In genomic region chr10:70355234-70356021, GRCh38 we compare ENCODE assay signal across 8 cellular contexts. TPM values are rescaled to one million over a fixed set of nuclear protein-coding genes. Genes with fewer than 3 reads are reported as not detected.
DNase-seq lines count a peak whose midpoint lies in the region; ATAC-seq lines count a peak whose summit lies in the region.

No MANE protein-coding gene starts in this region.

- peak; percentile 69 for DNase-seq in activated CD8-positive, alpha-beta memory T cell treated with anti-CD3 and anti-CD28 coated beads, Interleukin-2, amount 10 ng/mL, durations not matched to agents 7 days and 5 days
- no peak for DNase-seq in activated CD8-positive, alpha-beta memory T cell treated with anti-CD3 and anti-CD28 coated beads, Interleukin-2, amount 50 U/mL, for 4 hours
- peak; percentile 9 for DNase-seq in SIG-M5 (lab: John Stamatoyannopoulos, UW)
- no peak for DNase-seq in naive thymus-derived CD4-positive, alpha-beta T cell
- DNase-seq in RKO (ENCODE audit: low spot score), result no peak
- no peak for DNase-seq in NCI-H1048 (lab: John Stamatoyannopoulos, UW)
- DNase-seq in RPMI8226, result no peak

- H3K4me1 Mint-ChIP-seq in activated CD8-positive, alpha-beta memory T cell treated with anti-CD3 and anti-CD28 coated beads, Interleukin-2, amount 10 ng/mL, durations not matched to agents 7 days and 5 days, result peaks cover 54% of the 10 kb centered on the region
- peaks cover 0 to 38% (median 4%) of the 10 kb centered on the region in 7 donors for H3K4me1 Mint-ChIP-seq in naive thymus-derived CD4-positive, alpha-beta T cell

- intact Hi-C loops in naive thymus-derived CD4-positive, alpha-beta T cell (cut with micrococcal nuclease), result no loop called here

- H3K4me3 Mint-ChIP-seq in activated CD8-positive, alpha-beta memory T cell treated with anti-CD3 and anti-CD28 coated beads, Interleukin-2, amount 10 ng/mL, durations not matched to agents 7 days and 5 days, result peak overlapping the region; percentile 73
- peak overlapping the region in 1 of 10 donors; percentile 82 for H3K4me3 Mint-ChIP-seq in naive thymus-derived CD4-positive, alpha-beta T cell

- peak overlapping the region; percentile 97 for H3K27ac Mint-ChIP-seq in activated CD8-positive, alpha-beta memory T cell treated with anti-CD3 and anti-CD28 coated beads, Interleukin-2, amount 10 ng/mL, durations not matched to agents 7 days and 5 days
- peak overlapping the region in 2 of 9 donors; percentile 80 to 87 for H3K27ac Mint-ChIP-seq in naive thymus-derived CD4-positive, alpha-beta T cell

- H3K27ac ChIP-seq in naive thymus-derived CD4-positive, alpha-beta T cell (ENCODE audit: low read depth, low read length), result no peak overlapping the region

- POLR2A ChIA-PET in naive thymus-derived CD4-positive, alpha-beta T cell (lab: Charles Lee), result no interaction called here

- H3K9me3 ChIP-seq in naive thymus-derived CD4-positive, alpha-beta T cell (ENCODE audit: control insufficient read depth in 2 of 3, low read length in 3 of 3), result no peaks in the 10 kb centered on the region

- peak; percentile 84 for ATAC-seq in activated CD8-positive, alpha-beta memory T cell treated with anti-CD3 and anti-CD28 coated beads, Interleukin-2, amount 10 ng/mL, durations not matched to agents 7 days and 5 days
- ATAC-seq in HG02884 (IDR thresholded peaks at IDR 0.05; ENCODE audit: unreplicated experiment), result peak; percentile 71
- ATAC-seq in naive thymus-derived CD4-positive, alpha-beta T cell, result peak; percentile 59

- CTCF ChIA-PET in activated CD8-positive, alpha-beta memory T cell treated with anti-CD3 and anti-CD28 coated beads, Interleukin-2, amount 10 ng/mL, durations not matched to agents 7 days and 5 days (lab: Charles Lee), result interaction anchor here (0.9 to 19.6 kb wide), 13 partner anchors 9 to 240 kb away, joined by 3 to 512 read pairs (median 3); partner anchors contain the start of genes PPA1 and TYSND1
- CTCF ChIA-PET in naive thymus-derived CD4-positive, alpha-beta T cell (lab: Charles Lee), result interaction anchor here (1.0 kb wide), 1 partner anchor 134 kb away, joined by 4 read pairs; no protein-coding TSS in a partner anchor

- H3K36me3 ChIP-seq in naive thymus-derived CD4-positive, alpha-beta T cell (ENCODE audit: control insufficient read depth in 2 of 3, insufficient read depth in 3 of 3, low read length in 3 of 3), result no peaks in the 10 kb centered on the region

- H3K27me3 Mint-ChIP-seq in activated CD8-positive, alpha-beta memory T cell treated with anti-CD3 and anti-CD28 coated beads, Interleukin-2, amount 10 ng/mL, durations not matched to agents 7 days and 5 days, result no peaks in the 10 kb centered on the region
- H3K27me3 Mint-ChIP-seq in naive thymus-derived CD4-positive, alpha-beta T cell, result no peaks in the 10 kb centered on the region

- no peaks in the 10 kb centered on the region for H3K27me3 ChIP-seq in naive thymus-derived CD4-positive, alpha-beta T cell (ENCODE audit: control insufficient read depth in 2 of 2, insufficient read depth in 2 of 2, low read length in 2 of 2)

- H3K9me3 Mint-ChIP-seq in activated CD8-positive, alpha-beta memory T cell treated with anti-CD3 and anti-CD28 coated beads, Interleukin-2, amount 10 ng/mL, durations not matched to agents 7 days and 5 days (ENCODE audit: low read depth), result no peaks in the 10 kb centered on the region
- no peaks in the 10 kb centered on the region for H3K9me3 Mint-ChIP-seq in naive thymus-derived CD4-positive, alpha-beta T cell

- H3K4me3 ChIP-seq in naive thymus-derived CD4-positive, alpha-beta T cell (ENCODE audit: low read length), result no peak overlapping the region

- H3K4me1 ChIP-seq in naive thymus-derived CD4-positive, alpha-beta T cell (ENCODE audit: control insufficient read depth in 2 of 2, insufficient read depth in 2 of 2, low read length in 2 of 2), result no peaks in the 10 kb centered on the region

- H3K36me3 Mint-ChIP-seq in activated CD8-positive, alpha-beta memory T cell treated with anti-CD3 and anti-CD28 coated beads, Interleukin-2, amount 10 ng/mL, durations not matched to agents 7 days and 5 days, result peaks cover 4% of the 10 kb centered on the region
- peaks cover 0 to 4% (median 0%) of the 10 kb centered on the region in 5 donors for H3K36me3 Mint-ChIP-seq in naive thymus-derived CD4-positive, alpha-beta T cell

RNA-seq across cellular contexts. Expression of gene LRRC20, which starts 27.0 kb away (rescaled TPM):
- total RNA-seq in activated CD8-positive, alpha-beta memory T cell treated with anti-CD3 and anti-CD28 coated beads, Interleukin-2, amount 10 ng/mL, durations not matched to agents 7 days and 5 days, result 10 to 100 TPM; 14.9 to 18.2 TPM
- 1 to 10 TPM; 3.0 to 9.6 (median 3.3) TPM for total RNA-seq in naive thymus-derived CD4-positive, alpha-beta T cell
- 1 to 10 TPM; 3.5 to 3.8 TPM for polyA plus RNA-seq in naive thymus-derived CD4-positive, alpha-beta T cell

RNA-seq across cellular contexts. Expression of gene EIF4EBP2, which starts 48.5 kb away (rescaled TPM):
- total RNA-seq in activated CD8-positive, alpha-beta memory T cell treated with anti-CD3 and anti-CD28 coated beads, Interleukin-2, amount 10 ng/mL, durations not matched to agents 7 days and 5 days, result 10 to 100 TPM; 37.8 to 51.7 TPM
- 10 to 100 TPM; 33.5 to 52.1 (median 45.2) TPM for total RNA-seq in naive thymus-derived CD4-positive, alpha-beta T cell
- 10 to 100 TPM; 52.5 to 54.3 TPM for polyA plus RNA-seq in naive thymus-derived CD4-positive, alpha-beta T cell

Comparison
In these comparisons a context has a peak if more than half of its experiments do, and no peak if none do; other contexts are left out.
1. DNase-seq: peak in activated CD8-positive, alpha-beta memory T cell treated with anti-CD3 and anti-CD28 coated beads, Interleukin-2, amount 10 ng/mL, durations not matched to agents 7 days and 5 days (single experiment) and SIG-M5 (single experiment); none in activated CD8-positive, alpha-beta memory T cell treated with anti-CD3 and anti-CD28 coated beads, Interleukin-2, amount 50 U/mL, for 4 hours (single experiment), naive thymus-derived CD4-positive, alpha-beta T cell (0 of 9), RKO (single experiment), NCI-H1048 (single experiment) and RPMI8226 (single experiment).
2. Peak in every context shown above with its lines, with median percentiles within 50 percentile points of each other: ATAC-seq.